Comparison of ENCODE assay signal across 15 cellular contexts in genomic region chr10:86291616-86292340, GRCh38.
A peak's percentile ranks its signal among the peaks of the same experiment; 100 is the strongest.
DNase-seq lines count a peak whose midpoint lies in the region; ATAC-seq lines count a peak whose summit lies in the region.
"Had no signal": no experiment of that assay in that cellular context is flagged by ENCODE, and none has a peak within 500 bp of the region (broad histone marks: within the 10 kb centered on the region; RNA-seq: fewer than 3 reads in every experiment).

No MANE protein-coding gene starts in this region.

- peak; percentile 45 for DNase-seq in activated CD8-positive, alpha-beta memory T cell treated with anti-CD3 and anti-CD28 coated beads for 24 hours
- no peak for DNase-seq in activated CD8-positive, alpha-beta memory T cell treated with anti-CD3 and anti-CD28 coated beads, Interleukin-2, amount 50 U/mL, for 4 hours
- peak; percentile 25 for DNase-seq in RPMI8226
- DNase-seq in iPS-NIHi7 (ENCODE audit: extremely low spot score) = peak; percentile 68
- peak; percentile 29 for DNase-seq in ureter (ENCODE audit: low spot score)
- DNase-seq in NCI-H2107 treated with DMSO at 0.1 percent for 48 hours (lab: John Stamatoyannopoulos, UW; ENCODE audit: unreplicated experiment) = no peak
- DNase-seq in NCI-H2227 (lab: John Stamatoyannopoulos, UW; ENCODE audit: unreplicated experiment) = no peak
- DNase-seq in Right ventricle myocardium superior = no peak
- DNase-seq: activated naive CD4-positive, alpha-beta T cell treated with anti-CD3 and anti-CD28 coated beads for 36 hours; heart right ventricle; HFFc6; left cardiac atrium; NCI-H1092 treated with DMSO at 0.1 percent for 48 hours; NCI-H345; PC-3 had no signal

- intact Hi-C loops in Right ventricle myocardium superior (cut with DNase I) = no loop called here

- no peak for ATAC-seq in Right ventricle myocardium superior (ENCODE audit: poor library complexity)
- ATAC-seq: left cardiac atrium, PC-3 had no signal

Comparison
In these comparisons a context has a peak if more than half of its experiments do, and no peak if none do; other contexts are left out.
1. DNase-seq: peak in activated CD8-positive, alpha-beta memory T cell treated with anti-CD3 and anti-CD28 coated beads for 24 hours (single experiment), RPMI8226 (single experiment), iPS-NIHi7 (single experiment) and ureter (single experiment); none in activated CD8-positive, alpha-beta memory T cell treated with anti-CD3 and anti-CD28 coated beads, Interleukin-2, amount 50 U/mL, for 4 hours (single experiment), NCI-H2107 treated with DMSO at 0.1 percent for 48 hours (single experiment), NCI-H2227 (single experiment) and Right ventricle myocardium superior (single experiment).